Comparison of ENCODE assay signal across 1 cellular context in the genomic region with DNA sequence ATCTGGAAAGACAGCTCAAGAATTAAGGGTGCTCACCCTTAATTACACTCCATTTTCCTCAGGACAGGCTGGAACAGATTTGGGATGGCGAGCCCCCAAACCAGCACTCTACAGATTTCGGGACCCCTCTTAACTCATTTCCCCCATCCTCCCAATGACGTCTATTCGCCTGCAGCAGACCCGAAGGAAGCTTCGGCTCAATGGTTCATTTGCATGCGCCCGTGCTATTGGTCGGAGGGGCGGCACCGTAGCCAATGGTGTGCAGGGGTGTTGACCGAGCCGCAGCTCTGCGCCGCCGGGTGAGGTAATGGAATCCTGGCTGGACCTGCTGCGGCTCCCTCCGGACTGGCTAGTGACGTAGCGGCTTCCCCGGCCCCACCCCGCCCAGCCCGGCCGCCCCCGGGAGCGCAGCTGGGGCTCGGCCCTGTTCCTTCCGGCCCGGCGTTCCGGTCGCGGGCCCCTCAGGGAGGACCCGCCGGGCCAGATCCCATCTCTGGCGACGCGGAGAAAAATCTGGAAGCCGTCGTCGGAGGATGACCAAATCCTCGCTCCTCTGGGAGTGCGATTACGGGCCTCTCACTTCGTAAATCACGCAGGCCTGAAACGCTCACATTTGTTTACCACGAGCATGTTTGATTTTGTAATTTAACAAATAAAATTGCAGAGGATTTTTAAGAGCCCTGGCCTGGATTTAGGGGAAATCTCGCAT.
TF ChIP-seq lines count a peak whose summit lies in the region.

No MANE protein-coding gene starts in this region.

TF ChIP-seq in GM23338, 12 proteins besides CTCF, POLR2A, EP300 and RAD21:
- TF ChIP-seq JUNB (IDR thresholded peaks at IDR 0.05; ENCODE audit: unreplicated experiment) (no peak), NANOG (IDR thresholded peaks at IDR 0.05; ENCODE audit: borderline replicate concordance) (no peak), STAT1 (IDR thresholded peaks at IDR 0.05; ENCODE audit: unreplicated experiment) (no peak), POLR2AphosphoS5 (IDR thresholded peaks at IDR 0.05; ENCODE audit: low read depth) (peak; percentile 72), CREB1 (CRISPR knock-in tag; IDR thresholded peaks at IDR 0.05; ENCODE audit: low read depth) (peak; percentile 88), EZH2phosphoT487 (IDR thresholded peaks at IDR 0.05; ENCODE audit: unreplicated experiment) (no peak)
- TF ChIP-seq, protein P1, sequence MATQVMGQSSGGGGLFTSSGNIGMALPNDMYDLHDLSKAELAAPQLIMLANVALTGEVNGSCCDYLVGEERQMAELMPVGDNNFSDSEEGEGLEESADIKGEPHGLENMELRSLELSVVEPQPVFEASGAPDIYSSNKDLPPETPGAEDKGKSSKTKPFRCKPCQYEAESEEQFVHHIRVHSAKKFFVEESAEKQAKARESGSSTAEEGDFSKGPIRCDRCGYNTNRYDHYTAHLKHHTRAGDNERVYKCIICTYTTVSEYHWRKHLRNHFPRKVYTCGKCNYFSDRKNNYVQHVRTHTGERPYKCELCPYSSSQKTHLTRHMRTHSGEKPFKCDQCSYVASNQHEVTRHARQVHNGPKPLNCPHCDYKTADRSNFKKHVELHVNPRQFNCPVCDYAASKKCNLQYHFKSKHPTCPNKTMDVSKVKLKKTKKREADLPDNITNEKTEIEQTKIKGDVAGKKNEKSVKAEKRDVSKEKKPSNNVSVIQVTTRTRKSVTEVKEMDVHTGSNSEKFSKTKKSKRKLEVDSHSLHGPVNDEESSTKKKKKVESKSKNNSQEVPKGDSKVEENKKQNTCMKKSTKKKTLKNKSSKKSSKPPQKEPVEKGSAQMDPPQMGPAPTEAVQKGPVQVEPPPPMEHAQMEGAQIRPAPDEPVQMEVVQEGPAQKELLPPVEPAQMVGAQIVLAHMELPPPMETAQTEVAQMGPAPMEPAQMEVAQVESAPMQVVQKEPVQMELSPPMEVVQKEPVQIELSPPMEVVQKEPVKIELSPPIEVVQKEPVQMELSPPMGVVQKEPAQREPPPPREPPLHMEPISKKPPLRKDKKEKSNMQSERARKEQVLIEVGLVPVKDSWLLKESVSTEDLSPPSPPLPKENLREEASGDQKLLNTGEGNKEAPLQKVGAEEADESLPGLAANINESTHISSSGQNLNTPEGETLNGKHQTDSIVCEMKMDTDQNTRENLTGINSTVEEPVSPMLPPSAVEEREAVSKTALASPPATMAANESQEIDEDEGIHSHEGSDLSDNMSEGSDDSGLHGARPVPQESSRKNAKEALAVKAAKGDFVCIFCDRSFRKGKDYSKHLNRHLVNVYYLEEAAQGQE (IDR thresholded peaks at IDR 0.05; ENCODE audit: unreplicated experiment), result no peak
- TF ChIP-seq, protein P2, sequence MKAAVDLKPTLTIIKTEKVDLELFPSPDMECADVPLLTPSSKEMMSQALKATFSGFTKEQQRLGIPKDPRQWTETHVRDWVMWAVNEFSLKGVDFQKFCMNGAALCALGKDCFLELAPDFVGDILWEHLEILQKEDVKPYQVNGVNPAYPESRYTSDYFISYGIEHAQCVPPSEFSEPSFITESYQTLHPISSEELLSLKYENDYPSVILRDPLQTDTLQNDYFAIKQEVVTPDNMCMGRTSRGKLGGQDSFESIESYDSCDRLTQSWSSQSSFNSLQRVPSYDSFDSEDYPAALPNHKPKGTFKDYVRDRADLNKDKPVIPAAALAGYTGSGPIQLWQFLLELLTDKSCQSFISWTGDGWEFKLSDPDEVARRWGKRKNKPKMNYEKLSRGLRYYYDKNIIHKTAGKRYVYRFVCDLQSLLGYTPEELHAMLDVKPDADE (IDR thresholded peaks at IDR 0.05), result no peak
